1 cellular context compared by ENCODE assay signal in the genomic region with DNA sequence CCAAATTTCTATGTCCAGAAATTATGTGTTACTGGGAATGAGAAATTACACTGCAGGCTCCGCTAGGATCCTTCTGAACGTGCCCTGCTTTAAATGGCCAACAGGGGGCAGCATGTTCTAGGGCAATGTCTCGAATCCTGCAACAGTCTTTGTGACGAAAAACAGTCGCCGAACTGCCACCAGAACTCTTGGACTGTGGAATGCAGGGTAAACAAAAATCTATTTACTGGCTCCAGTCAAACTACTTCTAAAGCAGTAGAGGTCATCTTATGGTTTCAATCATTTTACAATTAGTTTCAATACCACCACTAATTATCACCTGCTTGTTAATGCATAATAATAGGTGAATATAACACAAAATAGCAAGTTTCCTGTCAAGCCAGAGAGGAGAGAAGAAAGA.
TF ChIP-seq lines count a peak whose summit lies in the region.

No MANE protein-coding gene starts in this region.

TF ChIP-seq in K562, 482 proteins besides CTCF, POLR2A, EP300 and RAD21 (continued from another document):
- TF ChIP-seq, protein P1, sequence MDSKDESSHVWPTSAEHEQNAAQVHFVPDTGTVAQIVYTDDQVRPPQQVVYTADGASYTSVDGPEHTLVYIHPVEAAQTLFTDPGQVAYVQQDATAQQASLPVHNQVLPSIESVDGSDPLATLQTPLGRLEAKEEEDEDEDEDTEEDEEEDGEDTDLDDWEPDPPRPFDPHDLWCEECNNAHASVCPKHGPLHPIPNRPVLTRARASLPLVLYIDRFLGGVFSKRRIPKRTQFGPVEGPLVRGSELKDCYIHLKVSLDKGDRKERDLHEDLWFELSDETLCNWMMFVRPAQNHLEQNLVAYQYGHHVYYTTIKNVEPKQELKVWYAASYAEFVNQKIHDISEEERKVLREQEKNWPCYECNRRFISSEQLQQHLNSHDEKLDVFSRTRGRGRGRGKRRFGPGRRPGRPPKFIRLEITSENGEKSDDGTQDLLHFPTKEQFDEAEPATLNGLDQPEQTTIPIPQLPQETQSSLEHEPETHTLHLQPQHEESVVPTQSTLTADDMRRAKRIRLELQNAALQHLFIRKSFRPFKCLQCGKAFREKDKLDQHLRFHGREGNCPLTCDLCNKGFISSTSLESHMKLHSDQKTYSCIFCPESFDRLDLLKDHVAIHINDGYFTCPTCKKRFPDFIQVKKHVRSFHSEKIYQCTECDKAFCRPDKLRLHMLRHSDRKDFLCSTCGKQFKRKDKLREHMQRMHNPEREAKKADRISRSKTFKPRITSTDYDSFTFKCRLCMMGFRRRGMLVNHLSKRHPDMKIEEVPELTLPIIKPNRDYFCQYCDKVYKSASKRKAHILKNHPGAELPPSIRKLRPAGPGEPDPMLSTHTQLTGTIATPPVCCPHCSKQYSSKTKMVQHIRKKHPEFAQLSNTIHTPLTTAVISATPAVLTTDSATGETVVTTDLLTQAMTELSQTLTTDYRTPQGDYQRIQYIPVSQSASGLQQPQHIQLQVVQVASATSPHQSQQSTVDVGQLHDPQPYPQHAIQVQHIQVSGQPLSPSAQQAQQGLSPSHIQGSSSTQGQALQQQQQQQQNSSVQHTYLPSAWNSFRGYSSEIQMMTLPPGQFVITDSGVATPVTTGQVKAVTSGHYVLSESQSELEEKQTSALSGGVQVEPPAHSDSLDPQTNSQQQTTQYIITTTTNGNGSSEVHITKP (IDR thresholded peaks at IDR 0.05; ENCODE audit: partially characterized antibody): no peak
- TF ChIP-seq, protein P2, sequence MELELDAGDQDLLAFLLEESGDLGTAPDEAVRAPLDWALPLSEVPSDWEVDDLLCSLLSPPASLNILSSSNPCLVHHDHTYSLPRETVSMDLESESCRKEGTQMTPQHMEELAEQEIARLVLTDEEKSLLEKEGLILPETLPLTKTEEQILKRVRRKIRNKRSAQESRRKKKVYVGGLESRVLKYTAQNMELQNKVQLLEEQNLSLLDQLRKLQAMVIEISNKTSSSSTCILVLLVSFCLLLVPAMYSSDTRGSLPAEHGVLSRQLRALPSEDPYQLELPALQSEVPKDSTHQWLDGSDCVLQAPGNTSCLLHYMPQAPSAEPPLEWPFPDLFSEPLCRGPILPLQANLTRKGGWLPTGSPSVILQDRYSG (tag; conservative IDR thresholded peaks at IDR 0.05; ENCODE audit: low read depth): no peak
- no peak for TF ChIP-seq ATF7 (IDR thresholded peaks at IDR 0.05)
- TF ChIP-seq, protein P3, sequence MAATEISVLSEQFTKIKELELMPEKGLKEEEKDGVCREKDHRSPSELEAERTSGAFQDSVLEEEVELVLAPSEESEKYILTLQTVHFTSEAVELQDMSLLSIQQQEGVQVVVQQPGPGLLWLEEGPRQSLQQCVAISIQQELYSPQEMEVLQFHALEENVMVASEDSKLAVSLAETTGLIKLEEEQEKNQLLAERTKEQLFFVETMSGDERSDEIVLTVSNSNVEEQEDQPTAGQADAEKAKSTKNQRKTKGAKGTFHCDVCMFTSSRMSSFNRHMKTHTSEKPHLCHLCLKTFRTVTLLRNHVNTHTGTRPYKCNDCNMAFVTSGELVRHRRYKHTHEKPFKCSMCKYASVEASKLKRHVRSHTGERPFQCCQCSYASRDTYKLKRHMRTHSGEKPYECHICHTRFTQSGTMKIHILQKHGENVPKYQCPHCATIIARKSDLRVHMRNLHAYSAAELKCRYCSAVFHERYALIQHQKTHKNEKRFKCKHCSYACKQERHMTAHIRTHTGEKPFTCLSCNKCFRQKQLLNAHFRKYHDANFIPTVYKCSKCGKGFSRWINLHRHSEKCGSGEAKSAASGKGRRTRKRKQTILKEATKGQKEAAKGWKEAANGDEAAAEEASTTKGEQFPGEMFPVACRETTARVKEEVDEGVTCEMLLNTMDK (IDR thresholded peaks at IDR 0.05; ENCODE audit: borderline replicate concordance, insufficient read depth, low read depth, low read length, poor library complexity, severe bottlenecking): peak; percentile 16
- no peak for TF ChIP-seq ILF3 (IDR thresholded peaks at IDR 0.05; ENCODE audit: borderline replicate concordance)
- TF ChIP-seq CREM (IDR thresholded peaks at IDR 0.05; ENCODE audit: low read depth): peak; percentile 59
- no peak for TF ChIP-seq ZNF384 (IDR thresholded peaks at IDR 0.05; ENCODE audit: low read depth, low read length)
- no peak for TF ChIP-seq BHLHE40 (IDR thresholded peaks at IDR 0.05; ENCODE audit: low read length)
- TF ChIP-seq ZNF707 (CRISPR knock-in tag; conservative IDR thresholded peaks at IDR 0.05): no peak
- 0 out of 2 replicates have a peak, but pooled peaks have one; percentile 31 for TF ChIP-seq TEAD4 (IDR thresholded peaks at IDR 0.05; ENCODE audit: low read length)
- no peak for TF ChIP-seq TEAD4 (CRISPR knock-in tag; IDR thresholded peaks at IDR 0.05; ENCODE audit: borderline replicate concordance)
- TF ChIP-seq, protein P4, sequence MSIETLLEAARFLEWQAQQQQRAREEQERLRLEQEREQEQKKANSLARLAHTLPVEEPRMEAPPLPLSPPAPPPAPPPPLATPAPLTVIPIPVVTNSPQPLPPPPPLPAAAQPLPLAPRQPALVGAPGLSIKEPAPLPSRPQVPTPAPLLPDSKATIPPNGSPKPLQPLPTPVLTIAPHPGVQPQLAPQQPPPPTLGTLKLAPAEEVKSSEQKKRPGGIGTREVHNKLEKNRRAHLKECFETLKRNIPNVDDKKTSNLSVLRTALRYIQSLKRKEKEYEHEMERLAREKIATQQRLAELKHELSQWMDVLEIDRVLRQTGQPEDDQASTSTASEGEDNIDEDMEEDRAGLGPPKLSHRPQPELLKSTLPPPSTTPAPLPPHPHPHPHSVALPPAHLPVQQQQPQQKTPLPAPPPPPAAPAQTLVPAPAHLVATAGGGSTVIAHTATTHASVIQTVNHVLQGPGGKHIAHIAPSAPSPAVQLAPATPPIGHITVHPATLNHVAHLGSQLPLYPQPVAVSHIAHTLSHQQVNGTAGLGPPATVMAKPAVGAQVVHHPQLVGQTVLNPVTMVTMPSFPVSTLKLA (conservative IDR thresholded peaks at IDR 0.05): peak in 1 of 2 experiments; percentile 18; a peak in 1 of 4 replicates
- no peak for TF ChIP-seq TCF7L2 (IDR thresholded peaks at IDR 0.05; ENCODE audit: low read depth, low read length)
- TF ChIP-seq MYBL2 (IDR thresholded peaks at IDR 0.05; ENCODE audit: low read depth): peak; percentile 52; the same call in 1 of the 2 replicates
- TF ChIP-seq MYBL2 (CRISPR knock-in tag; IDR thresholded peaks at IDR 0.05; ENCODE audit: borderline replicate concordance): no peak
- no peak for TF ChIP-seq NFXL1 (CRISPR knock-in tag; IDR thresholded peaks at IDR 0.05)
- peak; percentile 17 for TF ChIP-seq TAF9B (IDR thresholded peaks at IDR 0.05; ENCODE audit: partially characterized antibody)
- no peak for TF ChIP-seq ZSCAN32 (CRISPR knock-in tag; IDR thresholded peaks at IDR 0.05)
- no peak for TF ChIP-seq CREB1 (IDR thresholded peaks at IDR 0.05)
- no peak for TF ChIP-seq CREB1 (CRISPR knock-in tag; IDR thresholded peaks at IDR 0.05)
- no peak for TF ChIP-seq SPI1 (IDR thresholded peaks at IDR 0.05; ENCODE audit: borderline replicate concordance, low read depth, low read length)
- no peak for TF ChIP-seq ZNF316 (IDR thresholded peaks at IDR 0.05)
- peak; percentile 34 for TF ChIP-seq HDAC3 (IDR thresholded peaks at IDR 0.05; ENCODE audit: borderline replicate concordance, partially characterized antibody)
- peak in 1 of 2 experiments; percentile 36; a peak in 1 of 4 replicates for TF ChIP-seq RCOR1 (IDR thresholded peaks at IDR 0.05; ENCODE audit: borderline replicate concordance in 1 of 2, low read depth in 2 of 2, low read length in 2 of 2)
- TF ChIP-seq, protein P5, sequence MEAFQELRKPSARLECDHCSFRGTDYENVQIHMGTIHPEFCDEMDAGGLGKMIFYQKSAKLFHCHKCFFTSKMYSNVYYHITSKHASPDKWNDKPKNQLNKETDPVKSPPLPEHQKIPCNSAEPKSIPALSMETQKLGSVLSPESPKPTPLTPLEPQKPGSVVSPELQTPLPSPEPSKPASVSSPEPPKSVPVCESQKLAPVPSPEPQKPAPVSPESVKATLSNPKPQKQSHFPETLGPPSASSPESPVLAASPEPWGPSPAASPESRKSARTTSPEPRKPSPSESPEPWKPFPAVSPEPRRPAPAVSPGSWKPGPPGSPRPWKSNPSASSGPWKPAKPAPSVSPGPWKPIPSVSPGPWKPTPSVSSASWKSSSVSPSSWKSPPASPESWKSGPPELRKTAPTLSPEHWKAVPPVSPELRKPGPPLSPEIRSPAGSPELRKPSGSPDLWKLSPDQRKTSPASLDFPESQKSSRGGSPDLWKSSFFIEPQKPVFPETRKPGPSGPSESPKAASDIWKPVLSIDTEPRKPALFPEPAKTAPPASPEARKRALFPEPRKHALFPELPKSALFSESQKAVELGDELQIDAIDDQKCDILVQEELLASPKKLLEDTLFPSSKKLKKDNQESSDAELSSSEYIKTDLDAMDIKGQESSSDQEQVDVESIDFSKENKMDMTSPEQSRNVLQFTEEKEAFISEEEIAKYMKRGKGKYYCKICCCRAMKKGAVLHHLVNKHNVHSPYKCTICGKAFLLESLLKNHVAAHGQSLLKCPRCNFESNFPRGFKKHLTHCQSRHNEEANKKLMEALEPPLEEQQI (IDR thresholded peaks at IDR 0.05): 0 out of 2 replicates have a peak, but pooled peaks have one; percentile 42
- no peak for TF ChIP-seq ETV6 (IDR thresholded peaks at IDR 0.05; ENCODE audit: borderline replicate concordance in 1 of 2, low read depth in 2 of 2, low read length in 1 of 2)
- TF ChIP-seq ETV6 (CRISPR knock-in tag; IDR thresholded peaks at IDR 0.05; ENCODE audit: borderline replicate concordance): no peak
- peak; percentile 60; the same call in 1 of the 2 replicates for TF ChIP-seq CC2D1A (IDR thresholded peaks at IDR 0.05)
- TF ChIP-seq STAG1 (CRISPR knock-in tag; IDR thresholded peaks at IDR 0.05; ENCODE audit: borderline replicate concordance): peak; percentile 37; the same call in 1 of the 2 replicates
- TF ChIP-seq KLF16 (IDR thresholded peaks at IDR 0.05): 0 out of 2 replicates have a peak, but pooled peaks have one; percentile 32
- no peak for TF ChIP-seq ZNF175 (CRISPR knock-in tag; IDR thresholded peaks at IDR 0.05; ENCODE audit: low read depth)
- 0 out of 2 replicates have a peak, but pooled peaks have one; percentile 34 for TF ChIP-seq BMI1 (IDR thresholded peaks at IDR 0.05; ENCODE audit: low read length)
- TF ChIP-seq SMC3 (conservative IDR thresholded peaks at IDR 0.05; ENCODE audit: insufficient read depth, low read depth, low read length): peak; percentile 93
- no peak for TF ChIP-seq BCOR (IDR thresholded peaks at IDR 0.05)
- TF ChIP-seq EP400 (IDR thresholded peaks at IDR 0.05): peak; percentile 30; the same call in 1 of the 2 replicates
- no peak for TF ChIP-seq STAT5B (CRISPR knock-in tag; IDR thresholded peaks at IDR 0.05)
- no peak for TF ChIP-seq ATF1 (CRISPR knock-in tag; IDR thresholded peaks at IDR 0.05)
- peak; percentile 75 for TF ChIP-seq ATF1 (tag; IDR thresholded peaks at IDR 0.05)
- TF ChIP-seq, protein P6, sequence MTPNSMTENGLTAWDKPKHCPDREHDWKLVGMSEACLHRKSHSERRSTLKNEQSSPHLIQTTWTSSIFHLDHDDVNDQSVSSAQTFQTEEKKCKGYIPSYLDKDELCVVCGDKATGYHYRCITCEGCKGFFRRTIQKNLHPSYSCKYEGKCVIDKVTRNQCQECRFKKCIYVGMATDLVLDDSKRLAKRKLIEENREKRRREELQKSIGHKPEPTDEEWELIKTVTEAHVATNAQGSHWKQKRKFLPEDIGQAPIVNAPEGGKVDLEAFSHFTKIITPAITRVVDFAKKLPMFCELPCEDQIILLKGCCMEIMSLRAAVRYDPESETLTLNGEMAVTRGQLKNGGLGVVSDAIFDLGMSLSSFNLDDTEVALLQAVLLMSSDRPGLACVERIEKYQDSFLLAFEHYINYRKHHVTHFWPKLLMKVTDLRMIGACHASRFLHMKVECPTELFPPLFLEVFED (CRISPR knock-in tag; conservative IDR thresholded peaks at IDR 0.05): no peak
- TF ChIP-seq, protein P7, sequence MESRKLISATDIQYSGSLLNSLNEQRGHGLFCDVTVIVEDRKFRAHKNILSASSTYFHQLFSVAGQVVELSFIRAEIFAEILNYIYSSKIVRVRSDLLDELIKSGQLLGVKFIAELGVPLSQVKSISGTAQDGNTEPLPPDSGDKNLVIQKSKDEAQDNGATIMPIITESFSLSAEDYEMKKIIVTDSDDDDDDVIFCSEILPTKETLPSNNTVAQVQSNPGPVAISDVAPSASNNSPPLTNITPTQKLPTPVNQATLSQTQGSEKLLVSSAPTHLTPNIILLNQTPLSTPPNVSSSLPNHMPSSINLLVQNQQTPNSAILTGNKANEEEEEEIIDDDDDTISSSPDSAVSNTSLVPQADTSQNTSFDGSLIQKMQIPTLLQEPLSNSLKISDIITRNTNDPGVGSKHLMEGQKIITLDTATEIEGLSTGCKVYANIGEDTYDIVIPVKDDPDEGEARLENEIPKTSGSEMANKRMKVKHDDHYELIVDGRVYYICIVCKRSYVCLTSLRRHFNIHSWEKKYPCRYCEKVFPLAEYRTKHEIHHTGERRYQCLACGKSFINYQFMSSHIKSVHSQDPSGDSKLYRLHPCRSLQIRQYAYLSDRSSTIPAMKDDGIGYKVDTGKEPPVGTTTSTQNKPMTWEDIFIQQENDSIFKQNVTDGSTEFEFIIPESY (CRISPR knock-in tag; IDR thresholded peaks at IDR 0.05): peak; percentile 43; the same call in 1 of the 2 replicates
- TF ChIP-seq RB1 (IDR thresholded peaks at IDR 0.05; ENCODE audit: low read depth): peak; percentile 14; the same call in 1 of the 2 replicates
- no peak for TF ChIP-seq ZNF282 (CRISPR knock-in tag; IDR thresholded peaks at IDR 0.05)
- no peak for TF ChIP-seq ZNF134 (CRISPR knock-in tag; conservative IDR thresholded peaks at IDR 0.05)
- peak; percentile 53; the same call in 1 of the 2 replicates for TF ChIP-seq JUND (IDR thresholded peaks at IDR 0.05; ENCODE audit: borderline replicate concordance, low read depth, low read length)
- peak; percentile 18; the same call in 1 of the 3 replicates for TF ChIP-seq JUND (tag; IDR thresholded peaks at IDR 0.05; ENCODE audit: borderline replicate concordance, low read depth, low read length)
- peak; percentile 58; the same call in 1 of the 2 replicates for TF ChIP-seq TEAD2 (tag; IDR thresholded peaks at IDR 0.05)
- TF ChIP-seq, protein P8, sequence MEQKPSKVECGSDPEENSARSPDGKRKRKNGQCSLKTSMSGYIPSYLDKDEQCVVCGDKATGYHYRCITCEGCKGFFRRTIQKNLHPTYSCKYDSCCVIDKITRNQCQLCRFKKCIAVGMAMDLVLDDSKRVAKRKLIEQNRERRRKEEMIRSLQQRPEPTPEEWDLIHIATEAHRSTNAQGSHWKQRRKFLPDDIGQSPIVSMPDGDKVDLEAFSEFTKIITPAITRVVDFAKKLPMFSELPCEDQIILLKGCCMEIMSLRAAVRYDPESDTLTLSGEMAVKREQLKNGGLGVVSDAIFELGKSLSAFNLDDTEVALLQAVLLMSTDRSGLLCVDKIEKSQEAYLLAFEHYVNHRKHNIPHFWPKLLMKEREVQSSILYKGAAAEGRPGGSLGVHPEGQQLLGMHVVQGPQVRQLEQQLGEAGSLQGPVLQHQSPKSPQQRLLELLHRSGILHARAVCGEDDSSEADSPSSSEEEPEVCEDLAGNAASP (IDR thresholded peaks at IDR 0.05): no peak
- TF ChIP-seq, protein P9, sequence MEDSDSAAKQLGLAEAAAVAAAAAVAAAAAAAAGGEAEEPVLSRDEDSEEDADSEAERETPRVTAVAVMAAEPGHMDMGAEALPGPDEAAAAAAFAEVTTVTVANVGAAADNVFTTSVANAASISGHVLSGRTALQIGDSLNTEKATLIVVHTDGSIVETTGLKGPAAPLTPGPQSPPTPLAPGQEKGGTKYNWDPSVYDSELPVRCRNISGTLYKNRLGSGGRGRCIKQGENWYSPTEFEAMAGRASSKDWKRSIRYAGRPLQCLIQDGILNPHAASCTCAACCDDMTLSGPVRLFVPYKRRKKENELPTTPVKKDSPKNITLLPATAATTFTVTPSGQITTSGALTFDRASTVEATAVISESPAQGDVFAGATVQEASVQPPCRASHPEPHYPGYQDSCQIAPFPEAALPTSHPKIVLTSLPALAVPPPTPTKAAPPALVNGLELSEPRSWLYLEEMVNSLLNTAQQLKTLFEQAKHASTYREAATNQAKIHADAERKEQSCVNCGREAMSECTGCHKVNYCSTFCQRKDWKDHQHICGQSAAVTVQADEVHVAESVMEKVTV (CRISPR knock-in tag; IDR thresholded peaks at IDR 0.05): peak; percentile 85
